In the genomic region with DNA sequence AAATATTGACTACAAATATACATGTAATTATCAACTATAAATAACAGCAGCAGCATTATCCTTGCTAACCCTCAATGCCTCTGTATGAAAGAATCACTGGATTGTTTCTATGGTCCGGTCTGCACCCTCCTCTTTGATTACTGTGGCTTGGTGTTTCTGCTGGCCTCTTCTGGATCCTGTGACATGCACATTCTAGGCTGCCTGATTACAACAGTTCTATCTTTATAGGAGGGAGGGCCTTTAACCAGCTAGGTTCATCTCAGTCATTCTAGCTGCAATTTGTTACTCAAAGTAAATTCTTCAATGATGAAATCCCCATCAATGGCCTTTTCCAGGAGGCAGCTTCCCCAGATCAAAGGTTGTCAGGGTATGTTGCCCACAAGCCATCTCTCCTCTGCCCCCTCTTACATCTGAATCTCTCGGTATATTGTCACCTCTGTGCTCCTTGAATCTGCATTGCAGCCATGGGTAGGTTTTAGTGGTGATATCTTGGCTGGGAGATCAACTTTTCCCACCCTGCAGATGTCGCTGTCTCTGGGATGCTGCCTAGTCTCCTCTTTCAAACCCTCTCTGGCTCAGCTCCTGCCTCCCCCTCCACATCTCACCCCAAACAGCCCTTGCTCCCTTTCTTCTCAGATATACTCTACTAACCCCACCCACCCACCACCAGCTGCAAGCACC, we compare ENCODE assay signal across 11 cellular contexts.
DNase-seq lines count a peak whose midpoint lies in the region; ATAC-seq and TF ChIP-seq lines count a peak whose summit lies in the region.
"Had no signal": no experiment of that assay in that cellular context is flagged by ENCODE, and none has a peak within 500 bp of the region (broad histone marks: within the 10 kb centered on the region; RNA-seq: fewer than 3 reads in every experiment).

No MANE protein-coding gene starts in this region.

- DNase-seq in A673 (ENCODE audit: low spot score): peak; percentile 68
- peak; percentile 47 for DNase-seq in HCEC 1CT
- DNase-seq in kidney epithelial cell (ENCODE audit: low read depth): no peak
- DNase-seq in HUDEP-2 (lab: John Stamatoyannopoulos, UW; ENCODE audit: unreplicated experiment in 76 of 76): no peak
- DNase-seq in cerebellar nuclear complex (lab: John Stamatoyannopoulos, UW): no peak
- DNase-seq: activated naive CD4-positive, alpha-beta T cell treated with Interleukin-2 at 50 U/mL for 16 hours; DMS53; thyroid gland had no signal

- CTCF ChIA-PET in A673 (lab: Charles Lee): interaction anchor here (0.6 to 1.8 kb wide), 4 partner anchors 30 to 967 kb away, joined by 3 to 10 read pairs (median 4); no protein-coding TSS in a partner anchor

- TF ChIP-seq CTCF in A673 (conservative IDR thresholded peaks at IDR 0.05; ENCODE audit: low read depth, low read length) (peak; percentile 62), kidney epithelial cell (IDR thresholded peaks at IDR 0.05; ENCODE audit: insufficient read depth, low read length, poor library complexity, severe bottlenecking) (peak; percentile 40)

- no peaks in the 10 kb centered on the region for H3K36me3 ChIP-seq in A673 (ENCODE audit: insufficient read depth, low read length, poor library complexity, severe bottlenecking)
- H3K36me3 ChIP-seq in kidney epithelial cell (ENCODE audit: control insufficient read depth, insufficient read depth, low read length): no peaks in the 10 kb centered on the region
- H3K36me3 ChIP-seq: thyroid gland had no signal

- no peak overlapping the region for H3K4me3 ChIP-seq in A673 (ENCODE audit: low read depth, low read length, poor library complexity, severe bottlenecking)
- H3K4me3 ChIP-seq in kidney epithelial cell (ENCODE audit: low read depth, low read length): no peak overlapping the region
- H3K4me3 ChIP-seq: thyroid gland had no signal

- no peaks in the 10 kb centered on the region for H3K9me3 ChIP-seq in A673 (ENCODE audit: low read depth, low read length, poor library complexity, severe bottlenecking)
- H3K9me3 ChIP-seq: thyroid gland had no signal

- BruUV-seq in A673 (replicated peaks; lab: Mats Ljungman, UMichigan): no TSS peak

- POLR2A ChIA-PET in A673 (lab: Charles Lee; ENCODE audit: low non-redundant PET): no interaction called here

- intact Hi-C loops in A673 (cut with micrococcal nuclease; ENCODE audit: unreplicated experiment): loop anchor here (5.0 kb wide), 1 partner anchor 362 kb away; no protein-coding TSS in a partner anchor

- ATAC-seq in GM18517 (IDR thresholded peaks at IDR 0.05; ENCODE audit: unreplicated experiment) (no peak), HG03521 (IDR thresholded peaks at IDR 0.05; ENCODE audit: unreplicated experiment) (no peak)

- H3K4me1 ChIP-seq in A673 (ENCODE audit: insufficient read depth, low read length, poor library complexity, severe bottlenecking): peaks cover 21% of the 10 kb centered on the region
- H3K4me1 ChIP-seq: thyroid gland had no signal

- H3K27me3 ChIP-seq in A673 (replicated peaks; ENCODE audit: insufficient read depth, low read depth, low read length, poor library complexity) (no peaks in the 10 kb centered on the region), kidney epithelial cell (ENCODE audit: control insufficient read depth, insufficient read depth, low read length) (no peaks in the 10 kb centered on the region)
- H3K27me3 ChIP-seq: thyroid gland had no signal

- no peak overlapping the region for H3K27ac ChIP-seq in A673 (ENCODE audit: low read depth, low read length, poor library complexity, severe bottlenecking)
- H3K27ac ChIP-seq in cingulate gyrus (ENCODE audit: low read depth, low read length): peak overlapping the region; percentile 66
- H3K27ac ChIP-seq: thyroid gland had no signal

Comparison
In these comparisons a context has a peak if more than half of its experiments do, and no peak if none do; other contexts are left out.
1. DNase-seq: peak in A673 (single experiment) and HCEC 1CT (single experiment); none in kidney epithelial cell (single experiment), HUDEP-2 (0 of 76) and cerebellar nuclear complex (0 of 2).